ENCODE assay signal across 19 cellular contexts in the genomic region with DNA sequence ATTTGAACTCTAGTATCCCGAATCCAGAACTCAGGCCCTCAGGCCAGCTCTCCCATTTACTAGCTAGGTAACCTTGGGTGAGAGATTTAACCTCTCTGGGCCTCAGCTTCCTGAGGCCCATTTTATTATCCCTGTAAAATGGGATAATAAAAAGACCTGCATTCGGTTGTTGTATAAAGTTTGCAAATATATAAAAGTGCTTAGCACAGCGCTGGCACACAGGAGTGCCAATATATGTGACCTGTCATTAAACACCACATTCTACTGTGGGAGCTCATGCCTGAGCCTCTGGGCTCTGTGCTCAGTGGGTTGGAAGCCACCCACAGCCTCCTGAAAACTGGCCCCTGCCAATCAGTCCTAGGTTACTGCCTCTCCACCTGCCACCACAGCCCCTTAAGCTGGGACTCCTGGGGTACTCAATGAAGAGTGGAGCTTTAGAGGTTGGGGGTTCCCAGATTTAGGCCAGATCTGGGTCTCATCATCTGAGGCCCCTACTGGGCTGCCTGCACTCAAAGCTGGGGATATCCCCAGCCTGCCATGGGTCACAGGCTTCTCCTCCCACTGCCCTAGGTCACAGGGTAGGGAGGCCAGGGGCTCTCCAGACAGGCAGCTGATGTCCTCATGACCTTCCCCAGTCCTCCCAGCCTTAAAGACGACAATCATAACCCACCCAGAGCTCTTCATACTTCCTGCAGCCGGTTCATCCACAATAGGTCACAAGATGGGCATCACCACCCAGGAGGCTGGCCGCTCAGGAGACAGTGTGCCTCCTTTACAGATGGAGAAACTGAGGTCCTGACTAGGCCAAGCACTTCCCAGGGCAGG. TPM values are rescaled to one million over a fixed set of nuclear protein-coding genes. Genes with fewer than 3 reads are reported as not detected.
DNase-seq lines count a peak whose midpoint lies in the region; ATAC-seq and TF ChIP-seq lines count a peak whose summit lies in the region.
"Had no signal": no experiment of that assay in that cellular context is flagged by ENCODE, and none has a peak within 500 bp of the region (broad histone marks: within the 10 kb centered on the region; RNA-seq: fewer than 3 reads in every experiment).

No MANE protein-coding gene starts in this region.

- H3K36me3 ChIP-seq in PC-3 (ENCODE audit: low read depth, low read length): no peaks in the 10 kb centered on the region

- no peaks in the 10 kb centered on the region for H3F3A ChIP-seq in PC-3 (ENCODE audit: low read length, unreplicated experiment)

- POLR2A ChIA-PET in PC-3 (lab: Charles Lee; ENCODE audit: unreplicated experiment): no interaction called here
- POLR2A ChIA-PET in activated CD4-positive, alpha-beta memory T cell treated with anti-CD3 and anti-CD28 coated beads, Interleukin-2, amount 10 ng/mL, durations not matched to agents 7 days and 5 days (lab: Charles Lee): interaction anchor here (0.7 kb wide), 1 partner anchor 9 kb away, joined by 3 read pairs; no protein-coding TSS in a partner anchor

- H3K27ac Mint-ChIP-seq in natural killer cell treated with Interleukin-12 subunit alpha and Interleukin-12 subunit beta and Interleukin-15 and Interleukin-18, amount 100 ng/mL, for 72 hours: peak overlapping the region; percentile 55 to 82
- no peak overlapping the region for H3K27ac Mint-ChIP-seq in activated CD4-positive, alpha-beta memory T cell treated with anti-CD3 and anti-CD28 coated beads, Interleukin-2, amount 10 ng/mL, durations not matched to agents 7 days and 5 days

- H3K9me3 ChIP-seq in PC-3 (ENCODE audit: low read length): no peaks in the 10 kb centered on the region

- no peaks in the 10 kb centered on the region for H3K27me3 Mint-ChIP-seq in natural killer cell treated with Interleukin-12 subunit alpha and Interleukin-12 subunit beta and Interleukin-15 and Interleukin-18, amount 100 ng/mL, for 72 hours
- no peaks in the 10 kb centered on the region for H3K27me3 Mint-ChIP-seq in activated CD4-positive, alpha-beta memory T cell treated with anti-CD3 and anti-CD28 coated beads, Interleukin-2, amount 10 ng/mL, durations not matched to agents 7 days and 5 days

- H3K4me3 Mint-ChIP-seq in natural killer cell treated with Interleukin-12 subunit alpha and Interleukin-12 subunit beta and Interleukin-15 and Interleukin-18, amount 100 ng/mL, for 72 hours: no peak overlapping the region
- no peak overlapping the region for H3K4me3 Mint-ChIP-seq in activated CD4-positive, alpha-beta memory T cell treated with anti-CD3 and anti-CD28 coated beads, Interleukin-2, amount 10 ng/mL, durations not matched to agents 7 days and 5 days

- H3K4me1 Mint-ChIP-seq in natural killer cell treated with Interleukin-12 subunit alpha and Interleukin-12 subunit beta and Interleukin-15 and Interleukin-18, amount 100 ng/mL, for 72 hours (ENCODE audit: low read depth in 2 of 2): peaks cover 62 to 63% of the 10 kb centered on the region in 2 donors
- peaks cover 6% of the 10 kb centered on the region for H3K4me1 Mint-ChIP-seq in activated CD4-positive, alpha-beta memory T cell treated with anti-CD3 and anti-CD28 coated beads, Interleukin-2, amount 10 ng/mL, durations not matched to agents 7 days and 5 days

- peak overlapping the region; percentile 64 for H3K27ac ChIP-seq in C4-2B
- H3K27ac ChIP-seq in VCaP: peak overlapping the region; percentile 56
- no peak overlapping the region for H3K27ac ChIP-seq in PC-3 (ENCODE audit: low read length)
- H3K27ac ChIP-seq: coronary artery had no signal

- H3K79me2 ChIP-seq in PC-3 (ENCODE audit: low read length): no peaks in the 10 kb centered on the region

- no peaks in the 10 kb centered on the region for H3K9me2 ChIP-seq in PC-3 (replicated peaks; ENCODE audit: low read length)

- ATAC-seq in GM19025 (IDR thresholded peaks at IDR 0.05; ENCODE audit: low read depth, unreplicated experiment) (peak; percentile 33), PC-3 (no peak), HG02798 (IDR thresholded peaks at IDR 0.05; ENCODE audit: poor library complexity, unreplicated experiment) (no peak)
- no peak for ATAC-seq in natural killer cell treated with Interleukin-12 subunit alpha and Interleukin-12 subunit beta and Interleukin-15 and Interleukin-18, amount 100 ng/mL, for 72 hours
- ATAC-seq: esophagus mucosa, K562 had no signal

- no peak overlapping the region for H2AFZ ChIP-seq in PC-3 (ENCODE audit: low read length)

- H3K4me3 ChIP-seq in PC-3 (ENCODE audit: low read length): no peak overlapping the region
- H3K4me3 ChIP-seq: coronary artery, K562, smooth muscle cell had no signal

- no peaks in the 10 kb centered on the region for H3K27me3 ChIP-seq in PC-3 (ENCODE audit: low read length)

- H3K4me1 ChIP-seq in PC-3 (ENCODE audit: insufficient read depth, low read length): no peaks in the 10 kb centered on the region; the same call in 1 of the 2 replicates

- no peak overlapping the region for H3K4me2 ChIP-seq in PC-3 (ENCODE audit: low read length)
- H3K4me2 ChIP-seq: smooth muscle cell had no signal

- no peak overlapping the region for H3K9ac ChIP-seq in PC-3 (ENCODE audit: low read length)

- H3K9me3 Mint-ChIP-seq in natural killer cell treated with Interleukin-12 subunit alpha and Interleukin-12 subunit beta and Interleukin-15 and Interleukin-18, amount 100 ng/mL, for 72 hours: no peaks in the 10 kb centered on the region
- no peaks in the 10 kb centered on the region for H3K9me3 Mint-ChIP-seq in activated CD4-positive, alpha-beta memory T cell treated with anti-CD3 and anti-CD28 coated beads, Interleukin-2, amount 10 ng/mL, durations not matched to agents 7 days and 5 days

- no peak for DNase-seq in natural killer cell treated with Interleukin-12 subunit alpha and Interleukin-12 subunit beta and Interleukin-15 and Interleukin-18, amount 100 ng/mL, for 72 hours (ENCODE audit: low spot score)
- DNase-seq in germinal center (ENCODE audit: low spot score) (no peak), PC-3 (no peak)
- DNase-seq in activated CD4-positive, alpha-beta memory T cell treated with anti-CD3 and anti-CD28 coated beads, Interleukin-2, amount 10 ng/mL, durations not matched to agents 7 days and 5 days: no peak
- DNase-seq: activated CD4-positive, alpha-beta T cell treated with anti-CD3 and anti-CD28 coated beads, Interleukin-2, amount 50 U/mL, for 4 hours; amygdala; DMS153; NCI-H1436; occipital lobe had no signal

- BruUV-seq in PC-3 (replicated peaks; lab: Mats Ljungman, UMichigan): no TSS peak

- intact Hi-C loops in PC-3 (cut with micrococcal nuclease): no loop called here

- no peaks in the 10 kb centered on the region for H3K36me3 Mint-ChIP-seq in natural killer cell treated with Interleukin-12 subunit alpha and Interleukin-12 subunit beta and Interleukin-15 and Interleukin-18, amount 100 ng/mL, for 72 hours
- H3K36me3 Mint-ChIP-seq in activated CD4-positive, alpha-beta memory T cell treated with anti-CD3 and anti-CD28 coated beads, Interleukin-2, amount 10 ng/mL, durations not matched to agents 7 days and 5 days (ENCODE audit: low read depth): no peaks in the 10 kb centered on the region

- H4K20me1 ChIP-seq in PC-3 (ENCODE audit: low read length): no peaks in the 10 kb centered on the region

- CTCF ChIA-PET in PC-3 (lab: Charles Lee): no interaction called here
- CTCF ChIA-PET in activated CD4-positive, alpha-beta memory T cell treated with anti-CD3 and anti-CD28 coated beads, Interleukin-2, amount 10 ng/mL, durations not matched to agents 7 days and 5 days (lab: Charles Lee): interaction anchor here (0.6 to 0.9 kb wide), 2 partner anchors 14 to 1115 kb away, joined by 3 read pairs; no protein-coding TSS in a partner anchor

- TF ChIP-seq CTCF in C4-2B (conservative IDR thresholded peaks at IDR 0.05): no peak
- no peak for TF ChIP-seq CTCF in VCaP (conservative IDR thresholded peaks at IDR 0.05)
- TF ChIP-seq CTCF in PC-3 (conservative IDR thresholded peaks at IDR 0.05; ENCODE audit: low read depth, low read length): no peak

RNA-seq across cellular contexts. Expression of a gene that starts 15.4 kb away (rescaled TPM):
- total RNA-seq in natural killer cell treated with Interleukin-12 subunit alpha and Interleukin-12 subunit beta and Interleukin-15 and Interleukin-18, amount 100 ng/mL, for 72 hours: 10 to 100 TPM; 36.0 to 40.1 TPM
- total RNA-seq in PC-3 (2014; rRNA removed): 4.2 and 5.5 TPM in 2 replicates
- total RNA-seq in activated CD4-positive, alpha-beta memory T cell treated with anti-CD3 and anti-CD28 coated beads, Interleukin-2, amount 10 ng/mL, durations not matched to agents 7 days and 5 days: 10 to 100 TPM; 14.9 to 15.0 TPM

RNA-seq across cellular contexts. Expression of a gene that starts 27.2 kb away (rescaled TPM):
- not detected for total RNA-seq in natural killer cell treated with Interleukin-12 subunit alpha and Interleukin-12 subunit beta and Interleukin-15 and Interleukin-18, amount 100 ng/mL, for 72 hours
- not detected in 2 replicates for total RNA-seq in PC-3 (2014; rRNA removed)
- not detected for total RNA-seq in activated CD4-positive, alpha-beta memory T cell treated with anti-CD3 and anti-CD28 coated beads, Interleukin-2, amount 10 ng/mL, durations not matched to agents 7 days and 5 days
- total RNA-seq: esophagus mucosa, lung microvascular endothelial cell, NCI-H460, occipital lobe, smooth muscle cell had no signal

RNA-seq across cellular contexts. Expression of a gene that starts 59.7 kb away (rescaled TPM):
- total RNA-seq in natural killer cell treated with Interleukin-12 subunit alpha and Interleukin-12 subunit beta and Interleukin-15 and Interleukin-18, amount 100 ng/mL, for 72 hours: 1 to 10 TPM; 7.4 to 9.5 TPM
- total RNA-seq in PC-3 (2014; rRNA removed): 3.9 and 4.3 TPM in 2 replicates
- total RNA-seq in activated CD4-positive, alpha-beta memory T cell treated with anti-CD3 and anti-CD28 coated beads, Interleukin-2, amount 10 ng/mL, durations not matched to agents 7 days and 5 days: 1 to 10 TPM; 4.0 to 4.2 TPM
